In the genomic region with DNA sequence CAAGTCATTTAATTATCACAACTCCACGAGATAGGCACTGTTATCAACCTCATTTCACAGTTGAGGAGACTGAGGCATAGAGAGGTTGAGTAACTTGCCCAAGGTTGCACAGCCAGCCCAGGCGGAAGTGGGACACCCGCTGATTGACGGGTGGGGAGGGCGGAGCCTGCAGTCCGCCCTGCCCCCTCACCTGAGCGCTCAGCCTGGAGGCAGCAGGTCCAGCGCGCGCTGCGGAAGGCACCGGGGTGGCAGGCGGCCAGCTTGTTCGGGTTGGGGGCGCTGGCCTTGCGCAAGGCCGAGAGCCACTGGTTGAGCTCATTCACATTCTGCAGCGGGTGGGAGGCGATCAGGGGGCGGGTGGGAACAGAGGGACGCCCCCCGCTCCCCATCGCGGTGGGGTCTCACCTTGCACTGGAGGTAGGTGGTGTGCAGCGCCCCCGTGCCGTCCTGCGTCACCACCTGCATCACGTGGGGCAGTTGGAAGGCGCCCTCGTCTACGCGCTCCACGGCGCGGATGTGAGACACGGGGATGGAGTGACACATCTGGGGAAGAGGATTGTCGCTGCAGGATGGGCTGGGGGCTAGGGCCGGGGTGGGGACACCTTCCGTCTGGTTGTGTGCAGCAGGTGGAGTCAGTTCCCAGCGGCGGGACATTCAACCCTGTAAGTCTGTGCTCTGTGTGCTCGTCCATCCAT, we compare ENCODE assay signal across 8 cellular contexts. TPM values are rescaled to one million over a fixed set of nuclear protein-coding genes. Genes with fewer than 3 reads are reported as not detected.
DNase-seq lines count a peak whose midpoint lies in the region; ATAC-seq lines count a peak whose summit lies in the region.

No MANE protein-coding gene starts in this region.

- peaks cover 3% of the 10 kb centered on the region for H3K27me3 ChIP-seq in iPS-15b (ENCODE audit: control insufficient read depth, insufficient read depth, low read length)

- no peaks in the 10 kb centered on the region for H3K4me1 ChIP-seq in iPS-15b (ENCODE audit: control insufficient read depth, insufficient read depth, low read length)

- peaks cover 3 to 7% (median 6%) of the 10 kb centered on the region in 3 donors for H3K4me1 Mint-ChIP-seq in IgD-negative memory B cell

- peak overlapping the region in 3 of 4 donors; percentile 65 to 74 (median 72) for H3K4me3 Mint-ChIP-seq in IgD-negative memory B cell

- peak; percentile 54 for DNase-seq in activated T-cell treated with anti-CD3 and anti-CD28 coated beads for 24 hours (ENCODE audit: low read depth)
- peak; percentile 22 for DNase-seq in stimulated activated CD8-positive, alpha-beta memory T cell treated with anti-CD3 and anti-CD28 coated beads, Interleukin-15, amount 100 ng/mL, for 1 hour (ENCODE audit: low read depth)
- DNase-seq in GM19238 (ENCODE audit: insufficient read length, low spot score): no peak

- H3K9me3 Mint-ChIP-seq in IgD-negative memory B cell: no peaks in the 10 kb centered on the region

- H3K9me3 ChIP-seq in iPS-15b (ENCODE audit: control insufficient read depth, insufficient read depth, low read length): no peaks in the 10 kb centered on the region

- H3K36me3 Mint-ChIP-seq in IgD-negative memory B cell: no peaks in the 10 kb centered on the region

- H3K36me3 ChIP-seq in iPS-15b (ENCODE audit: control insufficient read depth, insufficient read depth, low read length): no peaks in the 10 kb centered on the region

- no peak overlapping the region for H3K9ac ChIP-seq in iPS-15b (ENCODE audit: low read depth, low read length)

- no peak for ATAC-seq in HG03135 (IDR thresholded peaks at IDR 0.05; ENCODE audit: unreplicated experiment)
- no peak for ATAC-seq in GM19351 (IDR thresholded peaks at IDR 0.05; ENCODE audit: unreplicated experiment)
- ATAC-seq in GM21619 (IDR thresholded peaks at IDR 0.05; ENCODE audit: unreplicated experiment): no peak

- peak overlapping the region in 2 of 3 donors; percentile 53 to 81 for H3K27ac Mint-ChIP-seq in IgD-negative memory B cell

- H3K27me3 Mint-ChIP-seq in IgD-negative memory B cell: no peaks in the 10 kb centered on the region

- peak overlapping the region; percentile 64 for H3K4me3 ChIP-seq in iPS-15b (ENCODE audit: low read depth, low read length)

RNA-seq across cellular contexts. Expression of a gene that starts 31.7 kb away (rescaled TPM):
- polyA plus RNA-seq in IgD-negative memory B cell: not detected

RNA-seq across cellular contexts. Expression of a gene that starts 45.6 kb away (rescaled TPM):
- not detected for polyA plus RNA-seq in IgD-negative memory B cell

RNA-seq across cellular contexts. Expression of a gene that starts 47.4 kb away (rescaled TPM):
- 0.61 TPM for polyA plus RNA-seq in IgD-negative memory B cell
